In the genomic region with DNA sequence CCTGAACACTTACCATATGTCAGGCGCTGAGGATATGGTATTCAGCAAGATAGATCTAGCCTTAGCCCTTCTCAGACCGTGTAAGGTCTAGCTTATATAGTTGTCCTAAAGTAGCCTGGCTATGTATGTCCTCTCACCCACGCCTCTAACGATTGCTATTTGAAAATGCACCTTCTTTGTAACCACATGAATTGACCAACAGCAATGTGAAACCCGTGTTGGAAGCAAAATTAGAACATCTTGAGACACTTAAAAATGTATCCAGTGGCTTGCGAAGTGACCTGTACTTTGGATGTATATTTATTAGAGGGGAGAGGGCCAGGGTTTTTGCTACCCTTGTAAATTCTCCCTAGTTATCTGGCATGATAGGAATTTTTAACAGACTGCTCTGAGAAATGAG, we compare ENCODE assay signal across 19 cellular contexts.
DNase-seq lines count a peak whose midpoint lies in the region; TF ChIP-seq lines count a peak whose summit lies in the region.
"Had no signal": no experiment of that assay in that cellular context is flagged by ENCODE, and none has a peak within 500 bp of the region (broad histone marks: within the 10 kb centered on the region; RNA-seq: fewer than 3 reads in every experiment).

No MANE protein-coding gene starts in this region.

- H3K36me3 ChIP-seq in brain microvascular endothelial cell (replicated peaks): no peaks in the 10 kb centered on the region
- H3K36me3 ChIP-seq: BLaER1 treated with 17β-estradiol and CSF1 and Interleukin-3, amounts not matched to agents 10 nM and 100 nM had no signal

- H3K9me3 Mint-ChIP-seq in mesothelial cell of epicardium: no peaks in the 10 kb centered on the region

- DNase-seq in NCI-H2171 treated with DMSO at 0.1 percent for 48 hours (lab: John Stamatoyannopoulos, UW) (peak; percentile 61), NCI-H2171 (lab: John Stamatoyannopoulos, UW) (no peak), SK-MEL-5 (ENCODE audit: low read depth, low spot score) (peak; percentile 7), mesothelial cell of epicardium (ENCODE audit: low spot score in 2 of 2, unreplicated experiment in 2 of 2) (no peak), foreskin fibroblast (no peak), GM13977 (ENCODE audit: low spot score) (no peak), brain microvascular endothelial cell (no peak)
- DNase-seq in stimulated activated CD4-positive, alpha-beta T cell treated with anti-CD3 and anti-CD28 coated beads, Interleukin-4, amount 100 ng/mL, for 1 hour: no peak
- DNase-seq: Caco-2; CD4-positive, alpha-beta memory T cell; DMS 273 treated with DMSO at 0.1 percent for 48 hours; DND-41; NCI-H1092; NCI-H1436; NCI-H1930; NCI-H345; OCI-M1 had no signal

- no peak for TF ChIP-seq CTCF in mesothelial cell of epicardium (IDR thresholded peaks at IDR 0.05; ENCODE audit: unreplicated experiment)
- TF ChIP-seq CTCF in foreskin fibroblast (IDR thresholded peaks at IDR 0.05; ENCODE audit: low read depth, low read length): no peak
- TF ChIP-seq CTCF in GM13977 (IDR thresholded peaks at IDR 0.05; ENCODE audit: extremely low read depth, insufficient read depth, missing control alignments): no peak
- no peak for TF ChIP-seq CTCF in brain microvascular endothelial cell (IDR thresholded peaks at IDR 0.05; ENCODE audit: low read depth, low read length, missing control alignments)

- no peak overlapping the region for H3K4me3 Mint-ChIP-seq in mesothelial cell of epicardium
- H3K4me3 Mint-ChIP-seq: CD4-positive, alpha-beta memory T cell had no signal

- no peaks in the 10 kb centered on the region for H3K36me3 Mint-ChIP-seq in mesothelial cell of epicardium
- H3K36me3 Mint-ChIP-seq: CD4-positive, alpha-beta memory T cell had no signal

- no peaks in the 10 kb centered on the region for H3K27me3 ChIP-seq in brain microvascular endothelial cell (replicated peaks)
- H3K27me3 ChIP-seq: BLaER1 treated with 17β-estradiol and CSF1 and Interleukin-3, amounts not matched to agents 10 nM and 100 nM had no signal

- H3K4me1 Mint-ChIP-seq in mesothelial cell of epicardium: peaks cover 8% of the 10 kb centered on the region
- H3K4me1 Mint-ChIP-seq: CD4-positive, alpha-beta memory T cell had no signal

- no peaks in the 10 kb centered on the region for H3K27me3 Mint-ChIP-seq in mesothelial cell of epicardium (ENCODE audit: low read depth)

- in situ Hi-C loops in SK-MEL-5 (cut with HindIII; ENCODE audit: low pct_unique_long_range_greater_than_20kb, low sequenced_read_pairs): no loop called here
- in situ Hi-C loops in GM13977 (cut with MboI; ENCODE audit: low pct_unique_long_range_greater_than_20kb, low sequenced_read_pairs, unreplicated experiment): no loop called here
- in situ Hi-C loops in brain microvascular endothelial cell (cut with HindIII; ENCODE audit: low pct_ligation_motif_present, low sequenced_read_pairs): no loop called here

- H3K4me3 ChIP-seq in foreskin fibroblast (ENCODE audit: low read depth in 1 of 2, low read length in 2 of 2): no peak overlapping the region
- H3K4me3 ChIP-seq in brain microvascular endothelial cell (ENCODE audit: low read depth, low read length): no peak overlapping the region
- H3K4me3 ChIP-seq: BLaER1 treated with 17β-estradiol and CSF1 and Interleukin-3, amounts not matched to agents 10 nM and 100 nM had no signal

- H3K27ac ChIP-seq in brain microvascular endothelial cell: no peak overlapping the region
- H3K27ac ChIP-seq: 22Rv1; BLaER1 treated with 17β-estradiol and CSF1 and Interleukin-3, amounts not matched to agents 10 nM and 100 nM had no signal

- peak overlapping the region; percentile 22 for H3K27ac Mint-ChIP-seq in mesothelial cell of epicardium
- H3K27ac Mint-ChIP-seq: CD4-positive, alpha-beta memory T cell had no signal

Comparison
In these comparisons a context has a peak if more than half of its experiments do, and no peak if none do; other contexts are left out.
1. DNase-seq: peak in NCI-H2171 treated with DMSO at 0.1 percent for 48 hours (single experiment) and SK-MEL-5 (single experiment); none in NCI-H2171 (single experiment), mesothelial cell of epicardium (0 of 2), stimulated activated CD4-positive, alpha-beta T cell treated with anti-CD3 and anti-CD28 coated beads, Interleukin-4, amount 100 ng/mL, for 1 hour (single experiment), foreskin fibroblast (0 of 2), GM13977 (single experiment) and brain microvascular endothelial cell (single experiment).